7 cellular contexts compared by ENCODE assay signal in genomic region chr6:128112494-128112893, GRCh38.
DNase-seq lines count a peak whose midpoint lies in the region; ATAC-seq and TF ChIP-seq lines count a peak whose summit lies in the region.

No MANE protein-coding gene starts in this region.

- H3K27ac ChIP-seq in IMR-90 (ENCODE audit: insufficient read depth, low read length) (no peak overlapping the region), spleen (peak overlapping the region in 6 of 8 donors; percentile 22 to 60 (median 48))

- CTCF ChIA-PET in IMR-90 (lab: Yijun Ruan, JAX), result interaction anchor here (0.6 kb wide), 1 partner anchor 414 kb away, joined by 3 read pairs; no protein-coding TSS in a partner anchor

- H3K79me1 ChIP-seq in IMR-90 (ENCODE audit: low read depth in 1 of 2, low read length in 2 of 2), result peaks cover 10 to 15% of the 10 kb centered on the region in 2 experiments; a peak in 3 of 4 replicates

- H3K4me1 ChIP-seq in IMR-90 (ENCODE audit: control insufficient read depth, insufficient read depth, low read length), result 0 out of 2 replicates have a peak, but pooled peaks cover 3% of the 10 kb centered on the region
- peaks cover 0 to 23% (median 8%) of the 10 kb centered on the region in 6 donors for H3K4me1 ChIP-seq in spleen

- POLR2A ChIA-PET in IMR-90 (lab: Charles Lee; ENCODE audit: unreplicated experiment), result no interaction called here

- peak overlapping the region; percentile 83 for H3K4me2 ChIP-seq in IMR-90 (ENCODE audit: low read depth, low read length)

- H3K9me3 ChIP-seq in IMR-90 (ENCODE audit: control insufficient read depth, insufficient read depth, low read length) (no peaks in the 10 kb centered on the region), spleen (no peaks in the 10 kb centered on the region)

- H3K18ac ChIP-seq in IMR-90 (ENCODE audit: low read depth, low read length), result no peak overlapping the region

- in situ Hi-C loops in IMR-90 (cut with MboI; ENCODE audit: low sequenced_read_pairs), result no loop called here

- peak; percentile 10 for DNase-seq in IMR-90
- DNase-seq in epithelial cell of proximal tubule (ENCODE audit: low read depth), result no peak
- no peak for DNase-seq in spleen
- no peak for DNase-seq in amygdala (lab: John Stamatoyannopoulos, UW)
- DNase-seq in stimulated activated CD4-positive, alpha-beta T cell treated with anti-CD3 and anti-CD28 coated beads, Interleukin-1b, Interleukin-23, amount 100 ng/mL, for 48 hours, result no peak
- no peak for DNase-seq in DMS53 (lab: John Stamatoyannopoulos, UW)

- no peak overlapping the region for H2AK5ac ChIP-seq in IMR-90 (ENCODE audit: low read depth, low read length)

- ATAC-seq in GM19372 (IDR thresholded peaks at IDR 0.05; ENCODE audit: low read depth, unreplicated experiment), result peak; percentile 76
- ATAC-seq in IMR-90 (ENCODE audit: low read depth), result peak; percentile 57

- no TSS peak for BruUV-seq in IMR-90 (replicated peaks; lab: Mats Ljungman, UMichigan)

- no peak overlapping the region for H3K23ac ChIP-seq in IMR-90 (ENCODE audit: low read depth, low read length)

- TF ChIP-seq CTCF in IMR-90 (conservative IDR thresholded peaks at IDR 0.05; ENCODE audit: low read depth, low read length) (no peak), epithelial cell of proximal tubule (conservative IDR thresholded peaks at IDR 0.05; ENCODE audit: low read depth, low read length) (no peak), spleen (IDR thresholded peaks at IDR 0.05 in 8 of 11, conservative IDR thresholded peaks at IDR 0.05 in 3 of 11) (no peak)

- H3K4ac ChIP-seq in IMR-90 (ENCODE audit: low read depth, low read length), result no peak overlapping the region

- H2BK120ac ChIP-seq in IMR-90 (ENCODE audit: low read depth, low read length), result no peak overlapping the region

- H4K20me1 ChIP-seq in IMR-90 (ENCODE audit: insufficient read depth, low read length), result no peaks in the 10 kb centered on the region; the same call in 1 of the 2 replicates

- intact Hi-C loops in IMR-90 (cut with micrococcal nuclease) (no loop called here), spleen (cut with DNase I; ENCODE audit: low total_unique reads) (no loop called here)

- no peak overlapping the region; a peak in 1 of 4 replicates for H4K8ac ChIP-seq in IMR-90 (ENCODE audit: low read depth in 2 of 2, low read length in 2 of 2)

- H3K9ac ChIP-seq in IMR-90 (ENCODE audit: low read depth, low read length), result no peak overlapping the region

- no peak overlapping the region for H2AK9ac ChIP-seq in IMR-90 (replicated peaks; ENCODE audit: low read depth, low read length, poor library complexity)

- H2BK20ac ChIP-seq in IMR-90 (ENCODE audit: low read depth, low read length), result no peak overlapping the region

- no peak overlapping the region for H3K56ac ChIP-seq in IMR-90 (ENCODE audit: extremely low read depth, insufficient read depth, low read length)

- no peak overlapping the region for H4K91ac ChIP-seq in IMR-90 (ENCODE audit: insufficient read depth, low read depth, low read length)

- no peak overlapping the region for H2BK5ac ChIP-seq in IMR-90 (ENCODE audit: low read depth, low read length, poor library complexity, severe bottlenecking)

- H4K5ac ChIP-seq in IMR-90 (ENCODE audit: low read depth, low read length), result no peak overlapping the region

- H3K27me3 ChIP-seq in IMR-90 (ENCODE audit: control insufficient read depth, insufficient read depth, low read length) (no peaks in the 10 kb centered on the region), spleen (replicated peaks in 1 of 7) (no peaks in the 10 kb centered on the region)

- 0% methylated on average over 1 of the region's 2 CpGs; no CpG with 5 or more reads in 1 of the 2 experiments for WGBS in IMR-90 (ENCODE audit: extremely low coverage in 2 of 2, insufficient read length in 1 of 2), 2 experiments
- 27 to 52% (median 41%) methylated on average over 2 of the region's 2 CpGs for WGBS in spleen, 5 donors

- H3K9me1 ChIP-seq in IMR-90 (ENCODE audit: insufficient read depth, low read length), result no peaks in the 10 kb centered on the region; the same call in 1 of the 2 replicates

- H2AFZ ChIP-seq in IMR-90 (replicated peaks; ENCODE audit: low read length, poor library complexity), result no peak overlapping the region

- TF ChIP-seq RAD21 in IMR-90 (IDR thresholded peaks at IDR 0.05; ENCODE audit: low read length), result no peak

- H3K4me3 ChIP-seq in IMR-90 (ENCODE audit: insufficient read depth, low read depth, low read length) (peak overlapping the region; percentile 24; the same call in 1 of the 2 replicates), epithelial cell of proximal tubule (ENCODE audit: low read depth, low read length) (peak overlapping the region; percentile 32), spleen (peak overlapping the region in 4 of 8 donors; percentile 0 to 55 (median 20))

- H3K14ac ChIP-seq in IMR-90 (replicated peaks; ENCODE audit: low read depth, low read length), result no peak overlapping the region; the same call in 1 of the 2 replicates

- H3K36me3 ChIP-seq in IMR-90 (ENCODE audit: control insufficient read depth, insufficient read depth, low read length) (no peaks in the 10 kb centered on the region), spleen (no peaks in the 10 kb centered on the region)

- dilution Hi-C loops in IMR-90 (cut with HindIII; ENCODE audit: low sequenced_read_pairs, unreplicated experiment), result no loop called here

- TF ChIP-seq POLR2A in IMR-90 (IDR thresholded peaks at IDR 0.05; ENCODE audit: low read depth, low read length) (no peak), spleen (IDR thresholded peaks at IDR 0.05) (no peak)

- H2BK15ac ChIP-seq in IMR-90 (ENCODE audit: low read depth, low read length), result no peak overlapping the region

TF ChIP-seq in IMR-90, 13 proteins besides CTCF, POLR2A, EP300 and RAD21:
- TF ChIP-seq FOS (IDR thresholded peaks at IDR 0.05; ENCODE audit: low read depth, low read length) (no peak), RCOR1 (IDR thresholded peaks at IDR 0.05; ENCODE audit: insufficient replicate concordance, low read length) (no peak), CEBPB (IDR thresholded peaks at IDR 0.05; ENCODE audit: low read depth, low read length) (no peak), NFE2L2 (IDR thresholded peaks at IDR 0.05; ENCODE audit: low read depth, low read length) (no peak), CHD1 (IDR thresholded peaks at IDR 0.05; ENCODE audit: low read depth, low read length) (no peak), ELK1 (IDR thresholded peaks at IDR 0.05; ENCODE audit: borderline replicate concordance, low read depth, low read length) (no peak), MAFK (IDR thresholded peaks at IDR 0.05; ENCODE audit: low read depth, low read length) (no peak), MAZ (IDR thresholded peaks at IDR 0.05; ENCODE audit: borderline replicate concordance, low read depth, low read length) (no peak), RFX5 (IDR thresholded peaks at IDR 0.05; ENCODE audit: low read depth, low read length) (no peak), SMC3 (IDR thresholded peaks at IDR 0.05; ENCODE audit: low read depth, low read length) (no peak), BHLHE40 (IDR thresholded peaks at IDR 0.05; ENCODE audit: low read depth, low read length) (no peak), MXI1 (IDR thresholded peaks at IDR 0.05; ENCODE audit: borderline replicate concordance, low read depth, low read length) (no peak), USF2 (IDR thresholded peaks at IDR 0.05; ENCODE audit: low read depth, low read length) (no peak)
TF ChIP-seq in IMR-90: peak in this region for 0.
